ENCODE assay signal across 1 cellular context in genomic region chr15:41862515-41863116, GRCh38.
TF ChIP-seq lines count a peak whose summit lies in the region.

No MANE protein-coding gene starts in this region.

TF ChIP-seq in WTC11, 78 proteins besides CTCF, POLR2A, EP300 and RAD21 (continued from another document):
- TF ChIP-seq E2F4 (CRISPR knock-in tag; IDR thresholded peaks at IDR 0.05; ENCODE audit: borderline replicate concordance, low read depth) (no peak), PRDM15 (CRISPR knock-in tag; IDR thresholded peaks at IDR 0.05) (peak; percentile 85), TEAD1 (CRISPR knock-in tag; IDR thresholded peaks at IDR 0.05) (0 out of 2 replicates have a peak, but pooled peaks have one; percentile 23), ERG (CRISPR knock-in tag; IDR thresholded peaks at IDR 0.05) (no peak), ZBTB43 (CRISPR knock-in tag; IDR thresholded peaks at IDR 0.05) (no peak), IRF1 (CRISPR knock-in tag; IDR thresholded peaks at IDR 0.05) (no peak), ZNF121 (CRISPR knock-in tag; IDR thresholded peaks at IDR 0.05) (no peak), ETV6 (CRISPR knock-in tag; IDR thresholded peaks at IDR 0.05) (peak; percentile 48; the same call in 1 of the 2 replicates), ZNF416 (CRISPR knock-in tag; IDR thresholded peaks at IDR 0.05) (no peak), FOXP4 (CRISPR knock-in tag; IDR thresholded peaks at IDR 0.05) (0 out of 2 replicates have a peak, but pooled peaks have one; percentile 34)
